Comparison of ENCODE assay signal across 8 cellular contexts in genomic region chr14:76926521-76927251, GRCh38.
DNase-seq lines count a peak whose midpoint lies in the region; ATAC-seq, FAIRE-seq and TF ChIP-seq lines count a peak whose summit lies in the region.

No MANE protein-coding gene starts in this region.

- H3K9me3 Mint-ChIP-seq in activated CD4-positive, alpha-beta T cell treated with anti-CD3 and anti-CD28 coated beads, Interleukin-2, amount 10 ng/mL, durations not matched to agents 24 days and 14 days: no peaks in the 10 kb centered on the region

- H3K4me3 Mint-ChIP-seq in activated CD4-positive, alpha-beta T cell treated with anti-CD3 and anti-CD28 coated beads, Interleukin-2, amount 10 ng/mL, durations not matched to agents 24 days and 14 days: peak overlapping the region; percentile 65

- H3K36me3 Mint-ChIP-seq in activated CD4-positive, alpha-beta T cell treated with anti-CD3 and anti-CD28 coated beads, Interleukin-2, amount 10 ng/mL, durations not matched to agents 24 days and 14 days (ENCODE audit: low read depth): no peaks in the 10 kb centered on the region

- no peak overlapping the region for H3K4me3 ChIP-seq in coronary artery

- intact Hi-C loops in activated CD4-positive, alpha-beta T cell treated with anti-CD3 and anti-CD28 coated beads, Interleukin-2, amount 10 ng/mL, durations not matched to agents 24 days and 14 days (cut with micrococcal nuclease): loop anchor here (5.0 kb wide), 1 partner anchor 36 kb away; no protein-coding TSS in a partner anchor

- DNase-seq in GM18507 (ENCODE audit: extremely low spot score, insufficient read length, low read depth): no peak
- peak; percentile 93 for DNase-seq in activated CD4-positive, alpha-beta T cell treated with anti-CD3 and anti-CD28 coated beads, Interleukin-2, amount 10 ng/mL, durations not matched to agents 24 days and 14 days
- DNase-seq in retina: peak; percentile 75
- no peak for DNase-seq in pons (ENCODE audit: low spot score)
- no peak for DNase-seq in kidney glomerular epithelial cell (lab: John Stamatoyannopoulos, UW)
- DNase-seq in coronary artery (ENCODE audit: low spot score): no peak

- H3K27ac Mint-ChIP-seq in activated CD4-positive, alpha-beta T cell treated with anti-CD3 and anti-CD28 coated beads, Interleukin-2, amount 10 ng/mL, durations not matched to agents 24 days and 14 days: peak overlapping the region; percentile 80

- no peaks in the 10 kb centered on the region for H3K27me3 Mint-ChIP-seq in activated CD4-positive, alpha-beta T cell treated with anti-CD3 and anti-CD28 coated beads, Interleukin-2, amount 10 ng/mL, durations not matched to agents 24 days and 14 days

- peak; percentile 55 for ATAC-seq in HG03571 (IDR thresholded peaks at IDR 0.05; ENCODE audit: unreplicated experiment)
- peak; percentile 30 for ATAC-seq in esophagus mucosa

- no peak for TF ChIP-seq CTCF in coronary artery (IDR thresholded peaks at IDR 0.05)

- FAIRE-seq in GM18507 (lab: Jason Lieb, UNC): peak; percentile 77

- H3K4me1 Mint-ChIP-seq in activated CD4-positive, alpha-beta T cell treated with anti-CD3 and anti-CD28 coated beads, Interleukin-2, amount 10 ng/mL, durations not matched to agents 24 days and 14 days: peaks cover 61% of the 10 kb centered on the region

- peak overlapping the region in 1 of 2 donors; percentile 2 for H3K27ac ChIP-seq in coronary artery

Comparison
In these comparisons a context has a peak if more than half of its experiments do, and no peak if none do; other contexts are left out.
1. DNase-seq: peak in activated CD4-positive, alpha-beta T cell treated with anti-CD3 and anti-CD28 coated beads, Interleukin-2, amount 10 ng/mL, durations not matched to agents 24 days and 14 days (single experiment) and retina (single experiment); none in GM18507 (single experiment), pons (single experiment), kidney glomerular epithelial cell (single experiment) and coronary artery (single experiment).